2 cellular contexts compared by ENCODE assay signal in the genomic region with DNA sequence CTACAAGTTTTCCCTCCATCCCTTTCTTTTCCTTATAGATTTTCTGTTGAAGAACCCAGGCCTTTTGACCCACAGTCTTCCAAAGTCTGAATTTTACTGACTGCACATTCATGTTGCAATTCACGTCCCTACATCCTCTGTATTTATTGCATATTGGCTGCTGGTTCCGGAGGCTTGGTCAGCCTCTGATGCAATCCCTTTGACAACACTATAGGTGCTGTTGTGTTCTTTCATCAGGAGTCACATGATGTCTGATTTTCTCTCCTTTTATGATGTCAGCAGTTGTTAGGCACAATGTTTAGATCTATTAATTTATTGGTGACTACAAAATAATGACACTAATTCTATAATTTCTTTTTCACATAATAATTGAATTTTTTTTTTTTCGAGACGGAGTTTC.
TF ChIP-seq lines count a peak whose summit lies in the region.

No MANE protein-coding gene starts in this region.

TF ChIP-seq in HepG2, 621 proteins besides CTCF, POLR2A, EP300 and RAD21 (continues in another document):
- TF ChIP-seq CEBPG (CRISPR knock-in tag; IDR thresholded peaks at IDR 0.05) (peak; percentile 92), HOXA3 (CRISPR knock-in tag; IDR thresholded peaks at IDR 0.05) (peak; percentile 67; the same call in 1 of the 2 replicates), NR2F6 (IDR thresholded peaks at IDR 0.05) (no peak), NR2F6 (CRISPR knock-in tag; IDR thresholded peaks at IDR 0.05) (no peak), ZNF383 (CRISPR knock-in tag; IDR thresholded peaks at IDR 0.05; ENCODE audit: borderline replicate concordance) (no peak), THAP11 (CRISPR knock-in tag; IDR thresholded peaks at IDR 0.05) (0 out of 2 replicates have a peak, but pooled peaks have one; percentile 38), ATRX (CRISPR knock-in tag; IDR thresholded peaks at IDR 0.05; ENCODE audit: borderline replicate concordance) (no peak), MXI1 (IDR thresholded peaks at IDR 0.05; ENCODE audit: borderline replicate concordance, low read depth, low read length) (no peak), FOXK1 (CRISPR knock-in tag; IDR thresholded peaks at IDR 0.05; ENCODE audit: borderline replicate concordance, low read depth) (peak; percentile 83; the same call in 1 of the 2 replicates), FOXP1 (IDR thresholded peaks at IDR 0.05) (no peak), FOXP1 (CRISPR knock-in tag; IDR thresholded peaks at IDR 0.05) (peak; percentile 32; the same call in 1 of the 2 replicates), FOSL2 (CRISPR knock-in tag; IDR thresholded peaks at IDR 0.05) (peak; percentile 60), ZNF460 (CRISPR knock-in tag; IDR thresholded peaks at IDR 0.05; ENCODE audit: borderline replicate concordance) (no peak), RFX5 (IDR thresholded peaks at IDR 0.05; ENCODE audit: low read depth, low read length) (peak; percentile 83), SOX6 (IDR thresholded peaks at IDR 0.05) (no peak), SOX6 (CRISPR knock-in tag; IDR thresholded peaks at IDR 0.05) (peak; percentile 43; the same call in 1 of the 2 replicates), ZNF766 (CRISPR knock-in tag; IDR thresholded peaks at IDR 0.05; ENCODE audit: borderline replicate concordance) (no peak)
- TF ChIP-seq, protein P1, sequence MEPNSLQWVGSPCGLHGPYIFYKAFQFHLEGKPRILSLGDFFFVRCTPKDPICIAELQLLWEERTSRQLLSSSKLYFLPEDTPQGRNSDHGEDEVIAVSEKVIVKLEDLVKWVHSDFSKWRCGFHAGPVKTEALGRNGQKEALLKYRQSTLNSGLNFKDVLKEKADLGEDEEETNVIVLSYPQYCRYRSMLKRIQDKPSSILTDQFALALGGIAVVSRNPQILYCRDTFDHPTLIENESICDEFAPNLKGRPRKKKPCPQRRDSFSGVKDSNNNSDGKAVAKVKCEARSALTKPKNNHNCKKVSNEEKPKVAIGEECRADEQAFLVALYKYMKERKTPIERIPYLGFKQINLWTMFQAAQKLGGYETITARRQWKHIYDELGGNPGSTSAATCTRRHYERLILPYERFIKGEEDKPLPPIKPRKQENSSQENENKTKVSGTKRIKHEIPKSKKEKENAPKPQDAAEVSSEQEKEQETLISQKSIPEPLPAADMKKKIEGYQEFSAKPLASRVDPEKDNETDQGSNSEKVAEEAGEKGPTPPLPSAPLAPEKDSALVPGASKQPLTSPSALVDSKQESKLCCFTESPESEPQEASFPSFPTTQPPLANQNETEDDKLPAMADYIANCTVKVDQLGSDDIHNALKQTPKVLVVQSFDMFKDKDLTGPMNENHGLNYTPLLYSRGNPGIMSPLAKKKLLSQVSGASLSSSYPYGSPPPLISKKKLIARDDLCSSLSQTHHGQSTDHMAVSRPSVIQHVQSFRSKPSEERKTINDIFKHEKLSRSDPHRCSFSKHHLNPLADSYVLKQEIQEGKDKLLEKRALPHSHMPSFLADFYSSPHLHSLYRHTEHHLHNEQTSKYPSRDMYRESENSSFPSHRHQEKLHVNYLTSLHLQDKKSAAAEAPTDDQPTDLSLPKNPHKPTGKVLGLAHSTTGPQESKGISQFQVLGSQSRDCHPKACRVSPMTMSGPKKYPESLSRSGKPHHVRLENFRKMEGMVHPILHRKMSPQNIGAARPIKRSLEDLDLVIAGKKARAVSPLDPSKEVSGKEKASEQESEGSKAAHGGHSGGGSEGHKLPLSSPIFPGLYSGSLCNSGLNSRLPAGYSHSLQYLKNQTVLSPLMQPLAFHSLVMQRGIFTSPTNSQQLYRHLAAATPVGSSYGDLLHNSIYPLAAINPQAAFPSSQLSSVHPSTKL (CRISPR knock-in tag; IDR thresholded peaks at IDR 0.05) = peak; percentile 60
- TF ChIP-seq, protein P2, sequence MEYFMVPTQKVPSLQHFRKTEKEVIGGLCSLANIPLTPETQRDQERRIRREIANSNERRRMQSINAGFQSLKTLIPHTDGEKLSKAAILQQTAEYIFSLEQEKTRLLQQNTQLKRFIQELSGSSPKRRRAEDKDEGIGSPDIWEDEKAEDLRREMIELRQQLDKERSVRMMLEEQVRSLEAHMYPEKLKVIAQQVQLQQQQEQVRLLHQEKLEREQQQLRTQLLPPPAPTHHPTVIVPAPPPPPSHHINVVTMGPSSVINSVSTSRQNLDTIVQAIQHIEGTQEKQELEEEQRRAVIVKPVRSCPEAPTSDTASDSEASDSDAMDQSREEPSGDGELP (IDR thresholded peaks at IDR 0.05; ENCODE audit: borderline replicate concordance, low read depth) = peak; percentile 34; the same call in 1 of the 2 replicates
- TF ChIP-seq, protein P3, sequence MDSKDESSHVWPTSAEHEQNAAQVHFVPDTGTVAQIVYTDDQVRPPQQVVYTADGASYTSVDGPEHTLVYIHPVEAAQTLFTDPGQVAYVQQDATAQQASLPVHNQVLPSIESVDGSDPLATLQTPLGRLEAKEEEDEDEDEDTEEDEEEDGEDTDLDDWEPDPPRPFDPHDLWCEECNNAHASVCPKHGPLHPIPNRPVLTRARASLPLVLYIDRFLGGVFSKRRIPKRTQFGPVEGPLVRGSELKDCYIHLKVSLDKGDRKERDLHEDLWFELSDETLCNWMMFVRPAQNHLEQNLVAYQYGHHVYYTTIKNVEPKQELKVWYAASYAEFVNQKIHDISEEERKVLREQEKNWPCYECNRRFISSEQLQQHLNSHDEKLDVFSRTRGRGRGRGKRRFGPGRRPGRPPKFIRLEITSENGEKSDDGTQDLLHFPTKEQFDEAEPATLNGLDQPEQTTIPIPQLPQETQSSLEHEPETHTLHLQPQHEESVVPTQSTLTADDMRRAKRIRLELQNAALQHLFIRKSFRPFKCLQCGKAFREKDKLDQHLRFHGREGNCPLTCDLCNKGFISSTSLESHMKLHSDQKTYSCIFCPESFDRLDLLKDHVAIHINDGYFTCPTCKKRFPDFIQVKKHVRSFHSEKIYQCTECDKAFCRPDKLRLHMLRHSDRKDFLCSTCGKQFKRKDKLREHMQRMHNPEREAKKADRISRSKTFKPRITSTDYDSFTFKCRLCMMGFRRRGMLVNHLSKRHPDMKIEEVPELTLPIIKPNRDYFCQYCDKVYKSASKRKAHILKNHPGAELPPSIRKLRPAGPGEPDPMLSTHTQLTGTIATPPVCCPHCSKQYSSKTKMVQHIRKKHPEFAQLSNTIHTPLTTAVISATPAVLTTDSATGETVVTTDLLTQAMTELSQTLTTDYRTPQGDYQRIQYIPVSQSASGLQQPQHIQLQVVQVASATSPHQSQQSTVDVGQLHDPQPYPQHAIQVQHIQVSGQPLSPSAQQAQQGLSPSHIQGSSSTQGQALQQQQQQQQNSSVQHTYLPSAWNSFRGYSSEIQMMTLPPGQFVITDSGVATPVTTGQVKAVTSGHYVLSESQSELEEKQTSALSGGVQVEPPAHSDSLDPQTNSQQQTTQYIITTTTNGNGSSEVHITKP (CRISPR knock-in tag; IDR thresholded peaks at IDR 0.05; ENCODE audit: low read depth) = no peak
- TF ChIP-seq, protein P4, sequence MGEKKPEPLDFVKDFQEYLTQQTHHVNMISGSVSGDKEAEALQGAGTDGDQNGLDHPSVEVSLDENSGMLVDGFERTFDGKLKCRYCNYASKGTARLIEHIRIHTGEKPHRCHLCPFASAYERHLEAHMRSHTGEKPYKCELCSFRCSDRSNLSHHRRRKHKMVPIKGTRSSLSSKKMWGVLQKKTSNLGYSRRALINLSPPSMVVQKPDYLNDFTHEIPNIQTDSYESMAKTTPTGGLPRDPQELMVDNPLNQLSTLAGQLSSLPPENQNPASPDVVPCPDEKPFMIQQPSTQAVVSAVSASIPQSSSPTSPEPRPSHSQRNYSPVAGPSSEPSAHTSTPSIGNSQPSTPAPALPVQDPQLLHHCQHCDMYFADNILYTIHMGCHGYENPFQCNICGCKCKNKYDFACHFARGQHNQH (CRISPR knock-in tag; IDR thresholded peaks at IDR 0.05) = no peak

TF ChIP-seq in WTC11, 78 proteins besides CTCF, POLR2A, EP300 and RAD21:
- peak; percentile 94 for TF ChIP-seq GABPB1 (CRISPR knock-in tag; IDR thresholded peaks at IDR 0.05)
- TF ChIP-seq, protein P5, sequence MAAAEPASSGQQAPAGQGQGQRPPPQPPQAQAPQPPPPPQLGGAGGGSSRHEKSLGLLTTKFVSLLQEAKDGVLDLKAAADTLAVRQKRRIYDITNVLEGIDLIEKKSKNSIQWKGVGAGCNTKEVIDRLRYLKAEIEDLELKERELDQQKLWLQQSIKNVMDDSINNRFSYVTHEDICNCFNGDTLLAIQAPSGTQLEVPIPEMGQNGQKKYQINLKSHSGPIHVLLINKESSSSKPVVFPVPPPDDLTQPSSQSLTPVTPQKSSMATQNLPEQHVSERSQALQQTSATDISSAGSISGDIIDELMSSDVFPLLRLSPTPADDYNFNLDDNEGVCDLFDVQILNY (CRISPR knock-in tag; IDR thresholded peaks at IDR 0.05) = no peak
